1 cellular context compared by ENCODE assay signal in the genomic region with DNA sequence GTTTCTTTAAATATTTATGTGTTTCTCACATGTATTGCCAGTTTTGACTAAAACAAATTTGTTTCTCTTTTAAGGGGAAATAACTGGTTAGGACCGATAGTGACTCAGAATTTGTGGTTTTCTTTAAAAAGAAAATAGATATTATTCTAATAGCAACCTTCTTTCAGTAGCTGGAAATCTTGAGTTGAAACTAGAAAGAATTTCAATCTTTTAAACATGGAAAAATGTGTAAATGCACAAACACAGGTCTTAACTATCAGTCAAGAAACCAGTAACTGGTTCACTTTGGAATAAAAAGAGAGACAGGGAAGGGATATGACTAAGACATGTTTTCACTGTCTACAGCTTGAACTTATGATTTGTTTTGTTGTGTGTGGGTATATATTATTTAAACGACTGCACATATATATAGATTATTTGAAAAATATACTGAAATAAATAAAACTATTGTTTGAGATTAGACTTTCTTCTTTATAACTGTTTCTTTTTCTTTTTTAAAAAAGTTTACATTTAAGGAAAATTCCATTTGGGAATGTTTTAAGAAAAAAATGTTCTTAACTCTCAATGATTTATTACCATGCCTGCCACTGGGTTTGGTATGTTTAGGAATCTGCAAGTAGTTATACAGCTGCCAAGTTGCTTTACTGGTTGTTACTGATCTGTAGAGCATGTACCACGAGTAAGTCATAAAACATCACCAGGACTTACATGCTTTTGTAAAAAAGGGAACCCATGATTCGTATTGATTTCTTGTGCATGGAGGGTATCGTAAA.
TF ChIP-seq lines count a peak whose summit lies in the region.

No MANE protein-coding gene starts in this region.

TF ChIP-seq in HEK293, 187 proteins besides CTCF, POLR2A, EP300 and RAD21 (continued from another document):
- TF ChIP-seq, protein P1, sequence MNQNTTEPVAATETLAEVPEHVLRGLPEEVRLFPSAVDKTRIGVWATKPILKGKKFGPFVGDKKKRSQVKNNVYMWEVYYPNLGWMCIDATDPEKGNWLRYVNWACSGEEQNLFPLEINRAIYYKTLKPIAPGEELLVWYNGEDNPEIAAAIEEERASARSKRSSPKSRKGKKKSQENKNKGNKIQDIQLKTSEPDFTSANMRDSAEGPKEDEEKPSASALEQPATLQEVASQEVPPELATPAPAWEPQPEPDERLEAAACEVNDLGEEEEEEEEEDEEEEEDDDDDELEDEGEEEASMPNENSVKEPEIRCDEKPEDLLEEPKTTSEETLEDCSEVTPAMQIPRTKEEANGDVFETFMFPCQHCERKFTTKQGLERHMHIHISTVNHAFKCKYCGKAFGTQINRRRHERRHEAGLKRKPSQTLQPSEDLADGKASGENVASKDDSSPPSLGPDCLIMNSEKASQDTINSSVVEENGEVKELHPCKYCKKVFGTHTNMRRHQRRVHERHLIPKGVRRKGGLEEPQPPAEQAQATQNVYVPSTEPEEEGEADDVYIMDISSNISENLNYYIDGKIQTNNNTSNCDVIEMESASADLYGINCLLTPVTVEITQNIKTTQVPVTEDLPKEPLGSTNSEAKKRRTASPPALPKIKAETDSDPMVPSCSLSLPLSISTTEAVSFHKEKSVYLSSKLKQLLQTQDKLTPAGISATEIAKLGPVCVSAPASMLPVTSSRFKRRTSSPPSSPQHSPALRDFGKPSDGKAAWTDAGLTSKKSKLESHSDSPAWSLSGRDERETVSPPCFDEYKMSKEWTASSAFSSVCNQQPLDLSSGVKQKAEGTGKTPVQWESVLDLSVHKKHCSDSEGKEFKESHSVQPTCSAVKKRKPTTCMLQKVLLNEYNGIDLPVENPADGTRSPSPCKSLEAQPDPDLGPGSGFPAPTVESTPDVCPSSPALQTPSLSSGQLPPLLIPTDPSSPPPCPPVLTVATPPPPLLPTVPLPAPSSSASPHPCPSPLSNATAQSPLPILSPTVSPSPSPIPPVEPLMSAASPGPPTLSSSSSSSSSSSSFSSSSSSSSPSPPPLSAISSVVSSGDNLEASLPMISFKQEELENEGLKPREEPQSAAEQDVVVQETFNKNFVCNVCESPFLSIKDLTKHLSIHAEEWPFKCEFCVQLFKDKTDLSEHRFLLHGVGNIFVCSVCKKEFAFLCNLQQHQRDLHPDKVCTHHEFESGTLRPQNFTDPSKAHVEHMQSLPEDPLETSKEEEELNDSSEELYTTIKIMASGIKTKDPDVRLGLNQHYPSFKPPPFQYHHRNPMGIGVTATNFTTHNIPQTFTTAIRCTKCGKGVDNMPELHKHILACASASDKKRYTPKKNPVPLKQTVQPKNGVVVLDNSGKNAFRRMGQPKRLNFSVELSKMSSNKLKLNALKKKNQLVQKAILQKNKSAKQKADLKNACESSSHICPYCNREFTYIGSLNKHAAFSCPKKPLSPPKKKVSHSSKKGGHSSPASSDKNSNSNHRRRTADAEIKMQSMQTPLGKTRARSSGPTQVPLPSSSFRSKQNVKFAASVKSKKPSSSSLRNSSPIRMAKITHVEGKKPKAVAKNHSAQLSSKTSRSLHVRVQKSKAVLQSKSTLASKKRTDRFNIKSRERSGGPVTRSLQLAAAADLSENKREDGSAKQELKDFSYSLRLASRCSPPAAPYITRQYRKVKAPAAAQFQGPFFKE (tag by site-specific recombination; IDR thresholded peaks at IDR 0.05; ENCODE audit: borderline replicate concordance), result no peak
- no peak for TF ChIP-seq ZNF248 (tag by site-specific recombination; IDR thresholded peaks at IDR 0.05)
- TF ChIP-seq ZNF560 (tag by site-specific recombination; IDR thresholded peaks at IDR 0.05; ENCODE audit: borderline replicate concordance), result no peak
